22 cellular contexts compared by ENCODE assay signal in genomic region chr3:126268866-126269265, GRCh38.
DNase-seq lines count a peak whose midpoint lies in the region; ATAC-seq, FAIRE-seq and TF ChIP-seq lines count a peak whose summit lies in the region.
"Had no signal": no experiment of that assay in that cellular context is flagged by ENCODE, and none has a peak within 500 bp of the region (broad histone marks: within the 10 kb centered on the region; RNA-seq: fewer than 3 reads in every experiment).

No MANE protein-coding gene starts in this region.

- H3K56ac ChIP-seq in H1 (replicated peaks; ENCODE audit: insufficient read length, low read depth, low read length): no peak overlapping the region

- no peaks in the 10 kb centered on the region for H3K79me1 ChIP-seq in H1 (ENCODE audit: low read depth, low read length)

- 0 out of 2 replicates have a peak overlapping the region, but pooled peaks have one; percentile 48 for H2BK15ac ChIP-seq in H1 (ENCODE audit: low read length)

- no peaks in the 10 kb centered on the region for H3K79me2 ChIP-seq in H1 (ENCODE audit: control insufficient read depth in 1 of 2, insufficient read depth in 2 of 2, low read length in 2 of 2)

- H3K9ac ChIP-seq in H1 (replicated peaks in 1 of 4; ENCODE audit: extremely low read depth in 1 of 4, low read depth in 3 of 4, low read length in 3 of 4): no peak overlapping the region

- no peak overlapping the region for H2BK5ac ChIP-seq in H1 (ENCODE audit: low read depth, low read length)

- H3K23ac ChIP-seq in H1 (ENCODE audit: insufficient read length): no peak overlapping the region

- TF ChIP-seq EP300 in H1 (IDR thresholded peaks at IDR 0.05; ENCODE audit: borderline replicate concordance in 1 of 2, low read depth in 2 of 2, low read length in 2 of 2) (no peak), sigmoid colon (IDR thresholded peaks at IDR 0.05) (no peak)

- H3K9me3 ChIP-seq in heart right ventricle (no peaks in the 10 kb centered on the region), H1 (ENCODE audit: insufficient read depth in 2 of 2, low read depth in 1 of 2, low read length in 1 of 2) (no peaks in the 10 kb centered on the region), sigmoid colon (no peaks in the 10 kb centered on the region), vagina (no peaks in the 10 kb centered on the region)
- H3K9me3 ChIP-seq: breast epithelium had no signal

- no peak for TF ChIP-seq RAD21 in H1 (IDR thresholded peaks at IDR 0.05 in 1 of 2, conservative IDR thresholded peaks at IDR 0.05 in 1 of 2; ENCODE audit: low read depth in 2 of 2, low read length in 2 of 2)

- 0 out of 2 replicates have a peak overlapping the region, but pooled peaks have one; percentile 0 for H2BK20ac ChIP-seq in H1 (ENCODE audit: low read length)

- H4K91ac ChIP-seq in H1 (replicated peaks; ENCODE audit: insufficient read length, low read length): no peak overlapping the region

- H3K4me3 ChIP-seq in heart right ventricle (no peak overlapping the region), H1 (ENCODE audit: extremely low read depth in 1 of 4, insufficient read depth in 2 of 4, low read depth in 3 of 4, low read length in 4 of 4) (no peak overlapping the region), sigmoid colon (no peak overlapping the region), vagina (no peak overlapping the region)
- H3K4me3 ChIP-seq: breast epithelium had no signal

- TF ChIP-seq POLR2A in H1 (IDR thresholded peaks at IDR 0.05; ENCODE audit: control extremely low read depth in 1 of 2, low read depth in 2 of 2, low read length in 2 of 2) (no peak), sigmoid colon (IDR thresholded peaks at IDR 0.05) (no peak), vagina (IDR thresholded peaks at IDR 0.05) (no peak)

- H3K18ac ChIP-seq in H1 (ENCODE audit: extremely low read depth, low read length): peak overlapping the region; percentile 25

- TF ChIP-seq CTCF in heart right ventricle (IDR thresholded peaks at IDR 0.05) (no peak), H1 (IDR thresholded peaks at IDR 0.05; ENCODE audit: control extremely low read depth in 1 of 3, insufficient read depth in 1 of 3, low read depth in 1 of 3, low read length in 3 of 3) (no peak), sigmoid colon (IDR thresholded peaks at IDR 0.05) (no peak), vagina (IDR thresholded peaks at IDR 0.05) (no peak), nephron progenitor cell (IDR thresholded peaks at IDR 0.05) (no peak)

- H3K36me3 Mint-ChIP-seq in nephron progenitor cell (ENCODE audit: low read depth): no peaks in the 10 kb centered on the region
- H3K36me3 Mint-ChIP-seq: CD4-positive, CD25-positive, alpha-beta regulatory T cell; stimulated activated effector memory CD8-positive, alpha-beta T cell treated with anti-CD3 and anti-CD28 coated beads, Interleukin-12 subunit alpha, Interleukin-12 subunit beta, amount 100 ng/mL, for 72 hours had no signal

- H3K36me3 ChIP-seq in heart right ventricle (no peaks in the 10 kb centered on the region), H1 (ENCODE audit: control insufficient read depth in 2 of 4, insufficient read depth in 4 of 4, low read length in 3 of 4) (no peaks in the 10 kb centered on the region), sigmoid colon (no peaks in the 10 kb centered on the region), vagina (no peaks in the 10 kb centered on the region)
- H3K36me3 ChIP-seq: breast epithelium had no signal

- no peak overlapping the region for H2AFZ ChIP-seq in H1 (ENCODE audit: low read length)

- peaks cover 23% of the 10 kb centered on the region for H3K27me3 Mint-ChIP-seq in nephron progenitor cell (ENCODE audit: low read depth, poor library complexity)

- H3K14ac ChIP-seq in H1 (ENCODE audit: insufficient read length): no peak overlapping the region

- ATAC-seq in heart right ventricle: no peak
- no peak for ATAC-seq in Right ventricle myocardium inferior
- ATAC-seq in HG03378 (IDR thresholded peaks at IDR 0.05; ENCODE audit: unreplicated experiment): no peak
- ATAC-seq in HG03565 (IDR thresholded peaks at IDR 0.05; ENCODE audit: unreplicated experiment): no peak
- ATAC-seq: activated CD4-positive, alpha-beta T cell treated with anti-CD3 and anti-CD28 coated beads for 36 hours; activated naive CD8-positive, alpha-beta T cell treated with anti-CD3 and anti-CD28 coated beads, Interleukin-2, amount 50 U/mL, for 24 hours; foreskin keratinocyte; stimulated activated effector memory CD8-positive, alpha-beta T cell treated with anti-CD3 and anti-CD28 coated beads, Interleukin-12 subunit alpha, Interleukin-12 subunit beta, amount 100 ng/mL, for 72 hours had no signal

- H3K4me1 Mint-ChIP-seq in nephron progenitor cell: peaks cover 32% of the 10 kb centered on the region
- H3K4me1 Mint-ChIP-seq: activated CD4-positive, alpha-beta T cell treated with anti-CD3 and anti-CD28 coated beads for 36 hours; activated naive CD8-positive, alpha-beta T cell treated with anti-CD3 and anti-CD28 coated beads, Interleukin-2, amount 50 U/mL, for 24 hours; CD4-positive, CD25-positive, alpha-beta regulatory T cell had no signal

- H3K4ac ChIP-seq in H1 (replicated peaks; ENCODE audit: insufficient read length, low read depth, low read length): no peak overlapping the region

- no peak for DNase-seq in heart right ventricle
- DNase-seq in Right ventricle myocardium inferior (ENCODE audit: missing footprints): no peak
- DNase-seq in H1 (ENCODE audit: low read depth in 1 of 2, low spot score in 2 of 2): no peak
- DNase-seq in sigmoid colon: peak; percentile 50
- DNase-seq in vagina (ENCODE audit: extremely low spot score in 2 of 2): no peak
- DNase-seq in nephron progenitor cell: no peak
- DNase-seq: activated CD4-positive, alpha-beta T cell treated with anti-CD3 and anti-CD28 coated beads for 36 hours; activated naive CD8-positive, alpha-beta T cell treated with anti-CD3 and anti-CD28 coated beads, Interleukin-2, amount 50 U/mL, for 24 hours; CD4-positive, CD25-positive, alpha-beta regulatory T cell; H9; NCI-H1694; NCI-H226; nucleus accumbens; SW 1271 had no signal

- H3K27ac ChIP-seq in heart right ventricle (peak overlapping the region in 9 of 10 donors; percentile 76 to 94 (median 88)), H1 (ENCODE audit: low read depth, low read length) (no peak overlapping the region), sigmoid colon (peak overlapping the region; percentile 70 to 92 (median 88)), vagina (peak overlapping the region; percentile 5)
- H3K27ac ChIP-seq: foreskin keratinocyte had no signal

- 73 to 92% methylated on average over 3 of the region's 3 CpGs for WGBS in heart right ventricle, 2 donors
- WGBS in H1 (ENCODE audit: extremely low coverage in 1 of 2, insufficient coverage in 1 of 2, insufficient read length in 1 of 2, insufficient replicate concordance in 2 of 2, low coverage in 1 of 2, low lambda C conversion rate in 2 of 2, missing lambda C conversion rate in 1 of 2), 2 experiments: 78% methylated on average over 3 of the region's 3 CpGs; no CpG with 5 or more reads in 1 of the 2 experiments
- 74 to 94% methylated on average over 3 of the region's 3 CpGs for WGBS in sigmoid colon, 2 donors

- H2AK5ac ChIP-seq in H1 (ENCODE audit: low read depth, low read length): 0 out of 2 replicates have a peak overlapping the region, but pooled peaks have one; percentile 67

- no peak overlapping the region for H3K27ac Mint-ChIP-seq in nephron progenitor cell
- H3K27ac Mint-ChIP-seq: activated CD4-positive, alpha-beta T cell treated with anti-CD3 and anti-CD28 coated beads for 36 hours; activated naive CD8-positive, alpha-beta T cell treated with anti-CD3 and anti-CD28 coated beads, Interleukin-2, amount 50 U/mL, for 24 hours; activated T-helper 2 cell treated with anti-CD3 and anti-CD28 coated beads, Interferon-gamma antibody, Interleukin-2, Interleukin-4, amounts not matched to agents 10 μg/mL and 5 μg/mL and 100 μg/mL, durations not matched to agents 14 hours and 24 hours and 36 hours; dendritic cell treated with granulocyte-macrophage colony-stimulating factor and Interleukin-4, amounts not matched to agents 40 ng/mL and 50 ng/mL, for 4 days; stimulated activated effector memory CD8-positive, alpha-beta T cell treated with anti-CD3 and anti-CD28 coated beads, Interleukin-12 subunit alpha, Interleukin-12 subunit beta, amount 100 ng/mL, for 72 hours had no signal

- peaks cover 11% of the 10 kb centered on the region for H3K23me2 ChIP-seq in H1 (ENCODE audit: low read depth, low read length)

- H3K4me2 ChIP-seq in H1 (ENCODE audit: insufficient read depth in 1 of 2, low read depth in 2 of 2, low read length in 2 of 2): no peak overlapping the region

- no peaks in the 10 kb centered on the region for H4K20me1 ChIP-seq in H1 (replicated peaks in 1 of 2; ENCODE audit: control insufficient read depth in 1 of 2, insufficient read depth in 2 of 2, low read length in 2 of 2)

- intact Hi-C loops in heart right ventricle (cut with DNase I): loop anchor here in 3 of 10 donors (5.0 to 10.0 kb wide), 3 partner anchors 86 to 206 kb away; partner anchors contain the start of genes KLF15 (in 2 of the 3) and ZXDC (in 1 of the 3)
- intact Hi-C loops in Right ventricle myocardium inferior (cut with DNase I): loop anchor here (5.0 kb wide), 1 partner anchor 203 kb away; no protein-coding TSS in a partner anchor
- intact Hi-C loops in sigmoid colon (cut with DNase I): no loop called here
- intact Hi-C loops in vagina (cut with DNase I): loop anchor here (10.0 kb wide), 1 partner anchor 86 kb away; the partner anchor contains the start of gene KLF15

- 0 out of 2 replicates have a peak overlapping the region, but pooled peaks have one; percentile 3 for H2BK12ac ChIP-seq in H1 (ENCODE audit: low read depth, low read length)

- H4K8ac ChIP-seq in H1 (ENCODE audit: extremely low read depth, insufficient read depth, low read length): no peak overlapping the region

- FAIRE-seq in H1 (lab: Jason Lieb, UNC): no peak
- FAIRE-seq: GM12891 had no signal

- CTCF ChIA-PET in H1 (lab: Charles Lee; ENCODE audit: partially characterized antibody): interaction anchor here (0.9 to 1.5 kb wide), 5 partner anchors 21 to 309 kb away, joined by 3 to 5 read pairs (median 3); no protein-coding TSS in a partner anchor

- no peak overlapping the region for H2BK120ac ChIP-seq in H1 (replicated peaks; ENCODE audit: low read depth, low read length)

- POLR2A ChIA-PET in H1 (lab: Charles Lee; ENCODE audit: partially characterized antibody): interaction anchor here (1.0 to 3.9 kb wide), 3 partner anchors 16 to 71 kb away, joined by 3 to 19 read pairs (median 3); no protein-coding TSS in a partner anchor

- H3K4me1 ChIP-seq in heart right ventricle: peaks cover 5 to 43% (median 27%) of the 10 kb centered on the region in 9 donors
- H3K4me1 ChIP-seq in H1 (replicated peaks in 1 of 4; ENCODE audit: control insufficient read depth in 3 of 4, insufficient read depth in 4 of 4, low read length in 3 of 4): peaks cover 0 to 24% (median 15%) of the 10 kb centered on the region in 4 experiments; a peak in 6 of 7 replicates
- peaks cover 0 to 52% (median 43%) of the 10 kb centered on the region in 4 donors for H3K4me1 ChIP-seq in sigmoid colon
- H3K4me1 ChIP-seq in vagina: peaks cover 42% of the 10 kb centered on the region

- H3K27me3 ChIP-seq in heart right ventricle (peaks cover 0 to 18% (median 0%) of the 10 kb centered on the region in 7 donors), H1 (replicated peaks in 1 of 4; ENCODE audit: control insufficient read depth in 3 of 4, extremely low read depth in 1 of 4, insufficient read depth in 3 of 4, low read length in 3 of 4) (peaks cover 0 to 9% (median 6%) of the 10 kb centered on the region in 4 experiments; a peak in 3 of 7 replicates), sigmoid colon (no peaks in the 10 kb centered on the region), vagina (no peaks in the 10 kb centered on the region)
- H3K27me3 ChIP-seq: breast epithelium, foreskin keratinocyte had no signal

- no peak overlapping the region for H4K5ac ChIP-seq in H1 (ENCODE audit: insufficient read length, low read depth, low read length)

- H3K4me3 Mint-ChIP-seq in nephron progenitor cell: no peak overlapping the region
- H3K4me3 Mint-ChIP-seq: activated CD4-positive, alpha-beta T cell treated with anti-CD3 and anti-CD28 coated beads for 36 hours; activated naive CD8-positive, alpha-beta T cell treated with anti-CD3 and anti-CD28 coated beads, Interleukin-2, amount 50 U/mL, for 24 hours; CD4-positive, CD25-positive, alpha-beta regulatory T cell; dendritic cell treated with granulocyte-macrophage colony-stimulating factor and Interleukin-4, amounts not matched to agents 40 ng/mL and 50 ng/mL, for 4 days; stimulated activated effector memory CD8-positive, alpha-beta T cell treated with anti-CD3 and anti-CD28 coated beads, Interleukin-12 subunit alpha, Interleukin-12 subunit beta, amount 100 ng/mL, for 72 hours had no signal

- no peaks in the 10 kb centered on the region for H3K9me3 Mint-ChIP-seq in nephron progenitor cell
- H3K9me3 Mint-ChIP-seq: activated naive CD8-positive, alpha-beta T cell treated with anti-CD3 and anti-CD28 coated beads, Interleukin-2, amount 50 U/mL, for 24 hours; activated T-helper 2 cell treated with anti-CD3 and anti-CD28 coated beads, Interferon-gamma antibody, Interleukin-2, Interleukin-4, amounts not matched to agents 10 μg/mL and 5 μg/mL and 100 μg/mL, durations not matched to agents 14 hours and 24 hours and 36 hours; dendritic cell treated with granulocyte-macrophage colony-stimulating factor and Interleukin-4, amounts not matched to agents 40 ng/mL and 50 ng/mL, for 4 days; H9; stimulated activated effector memory CD8-positive, alpha-beta T cell treated with anti-CD3 and anti-CD28 coated beads, Interleukin-12 subunit alpha, Interleukin-12 subunit beta, amount 100 ng/mL, for 72 hours had no signal
